21 cellular contexts compared by ENCODE assay signal in the genomic region with DNA sequence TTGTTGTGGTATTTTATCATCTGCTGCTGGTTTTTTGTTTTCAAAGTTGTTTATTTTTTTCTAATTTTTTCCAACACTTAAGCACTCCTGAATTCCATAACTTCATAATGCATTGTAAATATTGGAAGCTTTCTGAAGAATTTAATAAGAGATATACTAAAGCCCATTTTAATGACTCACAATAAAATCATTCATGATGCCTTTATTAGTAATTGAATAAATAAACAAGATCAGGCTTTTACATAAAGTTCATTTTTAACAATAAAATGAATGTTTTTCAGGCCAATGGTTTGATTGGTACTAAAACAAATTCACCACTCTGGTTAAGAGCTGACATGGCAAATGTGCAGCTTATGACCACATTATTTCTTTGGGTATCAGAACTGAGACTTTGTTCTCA.
DNase-seq lines count a peak whose midpoint lies in the region; ATAC-seq, FAIRE-seq and TF ChIP-seq lines count a peak whose summit lies in the region.
"Had no signal": no experiment of that assay in that cellular context is flagged by ENCODE, and none has a peak within 500 bp of the region (broad histone marks: within the 10 kb centered on the region; RNA-seq: fewer than 3 reads in every experiment).

No MANE protein-coding gene starts in this region.

- H2BK5ac ChIP-seq in IMR-90 (ENCODE audit: low read depth, low read length, poor library complexity, severe bottlenecking), result no peak overlapping the region

- no peak overlapping the region for H2BK20ac ChIP-seq in IMR-90 (ENCODE audit: low read depth, low read length)

- H3K9me2 ChIP-seq in PC-3 (replicated peaks; ENCODE audit: low read length), result no peaks in the 10 kb centered on the region

- peak; percentile 58 for FAIRE-seq in frontal cortex (lab: Jason Lieb, UNC)
- FAIRE-seq: D721Med, G401.6, GM12891, H54, HTR-8/SVneo had no signal

- no peak overlapping the region for H2AK9ac ChIP-seq in IMR-90 (replicated peaks; ENCODE audit: low read depth, low read length, poor library complexity)

- H3K9me3 ChIP-seq in IMR-90 (ENCODE audit: control insufficient read depth, insufficient read depth, low read length) (no peaks in the 10 kb centered on the region), PC-3 (ENCODE audit: low read length) (no peaks in the 10 kb centered on the region)
- H3K9me3 ChIP-seq: Caco-2 had no signal

- POLR2A ChIA-PET in IMR-90 (lab: Charles Lee; ENCODE audit: unreplicated experiment) (no interaction called here), PC-3 (lab: Charles Lee; ENCODE audit: unreplicated experiment) (no interaction called here), WTC11 (lab: Charles Lee) (no interaction called here)

- no peak overlapping the region for H3K18ac ChIP-seq in IMR-90 (ENCODE audit: low read depth, low read length)

- ATAC-seq in IMR-90 (ENCODE audit: low read depth) (no peak), PC-3 (peak; percentile 65), WTC11 (no peak)
- ATAC-seq: GM23338 had no signal

- CTCF ChIA-PET in IMR-90 (lab: Yijun Ruan, JAX), result no interaction called here
- CTCF ChIA-PET in PC-3 (lab: Charles Lee), result interaction anchor here (0.7 kb wide), 1 partner anchor 9 kb away, joined by 4 read pairs; no protein-coding TSS in a partner anchor
- CTCF ChIA-PET in WTC11 (lab: Charles Lee), result no interaction called here

- BruUV-seq in IMR-90 (replicated peaks; lab: Mats Ljungman, UMichigan), result no TSS peak
- BruUV-seq in PC-3 (replicated peaks; lab: Mats Ljungman, UMichigan), result no TSS peak

- no peak for TF ChIP-seq POLR2A in IMR-90 (IDR thresholded peaks at IDR 0.05; ENCODE audit: low read depth, low read length)

- no peaks in the 10 kb centered on the region for H3K9me1 ChIP-seq in IMR-90 (ENCODE audit: insufficient read depth, low read length)

- intact Hi-C loops in IMR-90 (cut with micrococcal nuclease), result no loop called here
- intact Hi-C loops in PC-3 (cut with micrococcal nuclease), result loop anchor here (1.0 kb wide), 1 partner anchor 303 kb away; no protein-coding TSS in a partner anchor

- no peak overlapping the region for H3K23ac ChIP-seq in IMR-90 (ENCODE audit: low read depth, low read length)

- H3K27me3 Mint-ChIP-seq in endothelial cell (ENCODE audit: unreplicated experiment) (no peaks in the 10 kb centered on the region), WTC11 (ENCODE audit: low read depth) (no peaks in the 10 kb centered on the region; the same call in 1 of the 2 replicates)
- H3K27me3 Mint-ChIP-seq: CD4-positive, alpha-beta T cell; IgD-negative memory B cell had no signal

- H3K9ac ChIP-seq in IMR-90 (ENCODE audit: low read depth, low read length) (no peak overlapping the region), PC-3 (ENCODE audit: low read length) (no peak overlapping the region)

- no peak overlapping the region for H4K5ac ChIP-seq in IMR-90 (ENCODE audit: low read depth, low read length)

- H3F3A ChIP-seq in PC-3 (ENCODE audit: low read length, unreplicated experiment), result no peaks in the 10 kb centered on the region

- no peak overlapping the region for H3K14ac ChIP-seq in IMR-90 (replicated peaks; ENCODE audit: low read depth, low read length)

- no peaks in the 10 kb centered on the region for H3K79me2 ChIP-seq in PC-3 (ENCODE audit: low read length)

- H3K79me1 ChIP-seq in IMR-90 (ENCODE audit: low read depth in 1 of 2, low read length in 2 of 2), result no peaks in the 10 kb centered on the region

- H2AFZ ChIP-seq in IMR-90 (replicated peaks; ENCODE audit: low read length, poor library complexity) (no peak overlapping the region), PC-3 (ENCODE audit: low read length) (no peak overlapping the region)
- H2AFZ ChIP-seq: GM23338 had no signal

- in situ Hi-C loops in IMR-90 (cut with MboI; ENCODE audit: low sequenced_read_pairs), result no loop called here
- in situ Hi-C loops in ACHN (cut with HindIII; ENCODE audit: low pct_ligation_motif_present, low pct_unique_long_range_greater_than_20kb, low sequenced_read_pairs), result no loop called here

- H3K27me3 ChIP-seq in IMR-90 (ENCODE audit: control insufficient read depth, insufficient read depth, low read length), result no peaks in the 10 kb centered on the region
- H3K27me3 ChIP-seq in PC-3 (ENCODE audit: low read length), result no peaks in the 10 kb centered on the region

- dilution Hi-C loops in IMR-90 (cut with HindIII; ENCODE audit: low sequenced_read_pairs, unreplicated experiment), result no loop called here

- no peak for TF ChIP-seq RAD21 in IMR-90 (IDR thresholded peaks at IDR 0.05; ENCODE audit: low read length)

- H3K4me3 ChIP-seq in IMR-90 (ENCODE audit: insufficient read depth, low read depth, low read length) (no peak overlapping the region), PC-3 (ENCODE audit: low read length) (no peak overlapping the region)
- H3K4me3 ChIP-seq: GM23338 had no signal

- no peak overlapping the region for H2BK15ac ChIP-seq in IMR-90 (ENCODE audit: low read depth, low read length)

- H3K4me2 ChIP-seq in IMR-90 (ENCODE audit: low read depth, low read length) (no peak overlapping the region), PC-3 (ENCODE audit: low read length) (peak overlapping the region; percentile 16; the same call in 1 of the 2 replicates)
- H3K4me2 ChIP-seq: GM23338 had no signal

- no peaks in the 10 kb centered on the region for H3K4me1 ChIP-seq in IMR-90 (ENCODE audit: control insufficient read depth, insufficient read depth, low read length)
- H3K4me1 ChIP-seq in PC-3 (ENCODE audit: insufficient read depth, low read length), result peaks cover 22% of the 10 kb centered on the region
- H3K4me1 ChIP-seq: Caco-2 had no signal

- H3K36me3 ChIP-seq in IMR-90 (ENCODE audit: control insufficient read depth, insufficient read depth, low read length) (no peaks in the 10 kb centered on the region), PC-3 (ENCODE audit: low read depth, low read length) (no peaks in the 10 kb centered on the region)

- no peak overlapping the region for H2AK5ac ChIP-seq in IMR-90 (ENCODE audit: low read depth, low read length)

- H3K4me3 Mint-ChIP-seq in endothelial cell (ENCODE audit: unreplicated experiment), result no peak overlapping the region
- H3K4me3 Mint-ChIP-seq in WTC11, result no peak overlapping the region
- H3K4me3 Mint-ChIP-seq: CD4-positive, alpha-beta T cell; GM23338; HFFc6; IgD-negative memory B cell had no signal

- no peaks in the 10 kb centered on the region for H3K9me3 Mint-ChIP-seq in endothelial cell (ENCODE audit: unreplicated experiment)
- H3K9me3 Mint-ChIP-seq in WTC11, result peaks cover 17% of the 10 kb centered on the region

- H4K8ac ChIP-seq in IMR-90 (ENCODE audit: low read depth in 2 of 2, low read length in 2 of 2), result no peak overlapping the region

- H2BK120ac ChIP-seq in IMR-90 (ENCODE audit: low read depth, low read length), result no peak overlapping the region

- H3K36me3 Mint-ChIP-seq in endothelial cell (ENCODE audit: low read depth, unreplicated experiment) (no peaks in the 10 kb centered on the region), WTC11 (peaks cover 13% of the 10 kb centered on the region)
- H3K36me3 Mint-ChIP-seq: IgD-negative memory B cell had no signal

- H3K27ac Mint-ChIP-seq in endothelial cell (ENCODE audit: unreplicated experiment) (peak overlapping the region; percentile 31), WTC11 (no peak overlapping the region)
- H3K27ac Mint-ChIP-seq: CD4-positive, alpha-beta T cell; GM23338; HFFc6; IgD-negative memory B cell had no signal

- no peak overlapping the region for H3K27ac ChIP-seq in IMR-90 (ENCODE audit: insufficient read depth, low read length)
- peak overlapping the region; percentile 40 for H3K27ac ChIP-seq in PC-3 (ENCODE audit: low read length)
- H3K27ac ChIP-seq: C4-2B had no signal

- H3K4me1 Mint-ChIP-seq in endothelial cell (ENCODE audit: unreplicated experiment) (no peaks in the 10 kb centered on the region), WTC11 (peaks cover 4% of the 10 kb centered on the region)
- H3K4me1 Mint-ChIP-seq: GM23338, IgD-negative memory B cell had no signal

- no peak overlapping the region for H3K56ac ChIP-seq in IMR-90 (ENCODE audit: extremely low read depth, insufficient read depth, low read length)

- no peak overlapping the region for H4K91ac ChIP-seq in IMR-90 (ENCODE audit: insufficient read depth, low read depth, low read length)

- TF ChIP-seq CTCF in IMR-90 (conservative IDR thresholded peaks at IDR 0.05; ENCODE audit: low read depth, low read length) (no peak), PC-3 (conservative IDR thresholded peaks at IDR 0.05; ENCODE audit: low read depth, low read length) (no peak), endothelial cell (IDR thresholded peaks at IDR 0.05; ENCODE audit: unreplicated experiment) (no peak), WTC11 (IDR thresholded peaks at IDR 0.05) (no peak)

- no peak overlapping the region for H3K4ac ChIP-seq in IMR-90 (ENCODE audit: low read depth, low read length)

- H4K20me1 ChIP-seq in IMR-90 (ENCODE audit: insufficient read depth, low read length) (no peaks in the 10 kb centered on the region), PC-3 (ENCODE audit: low read length) (no peaks in the 10 kb centered on the region)

- DNase-seq in IMR-90, result peak; percentile 11
- peak; percentile 76 for DNase-seq in PC-3
- DNase-seq in endothelial cell (ENCODE audit: low spot score), result no peak
- DNase-seq in frontal cortex (ENCODE audit: low spot score in 2 of 2), result no peak
- no peak for DNase-seq in ACHN
- no peak for DNase-seq in superior temporal gyrus (ENCODE audit: extremely low spot score)
- no peak for DNase-seq in cortex of kidney (lab: John Stamatoyannopoulos, UW)
- no peak for DNase-seq in WTC11 (ENCODE audit: low spot score)
- DNase-seq: 8988T; Caco-2; CD4-positive, alpha-beta T cell; HCEC 1CT; HFFc6 had no signal

TF ChIP-seq in IMR-90, 13 proteins besides CTCF, POLR2A, EP300 and RAD21:
- TF ChIP-seq MAFK (IDR thresholded peaks at IDR 0.05; ENCODE audit: low read depth, low read length), result peak; percentile 29; the same call in 1 of the 2 replicates
- no peak for TF ChIP-seq BHLHE40 (IDR thresholded peaks at IDR 0.05; ENCODE audit: low read depth, low read length)

TF ChIP-seq in WTC11, 78 proteins besides CTCF, POLR2A, EP300 and RAD21 (continues in another document):
- TF ChIP-seq ZNF219 (CRISPR knock-in tag; IDR thresholded peaks at IDR 0.05; ENCODE audit: borderline replicate concordance) (no peak), ZBTB21 (CRISPR knock-in tag; IDR thresholded peaks at IDR 0.05; ENCODE audit: borderline replicate concordance) (no peak)
- TF ChIP-seq, protein P1, sequence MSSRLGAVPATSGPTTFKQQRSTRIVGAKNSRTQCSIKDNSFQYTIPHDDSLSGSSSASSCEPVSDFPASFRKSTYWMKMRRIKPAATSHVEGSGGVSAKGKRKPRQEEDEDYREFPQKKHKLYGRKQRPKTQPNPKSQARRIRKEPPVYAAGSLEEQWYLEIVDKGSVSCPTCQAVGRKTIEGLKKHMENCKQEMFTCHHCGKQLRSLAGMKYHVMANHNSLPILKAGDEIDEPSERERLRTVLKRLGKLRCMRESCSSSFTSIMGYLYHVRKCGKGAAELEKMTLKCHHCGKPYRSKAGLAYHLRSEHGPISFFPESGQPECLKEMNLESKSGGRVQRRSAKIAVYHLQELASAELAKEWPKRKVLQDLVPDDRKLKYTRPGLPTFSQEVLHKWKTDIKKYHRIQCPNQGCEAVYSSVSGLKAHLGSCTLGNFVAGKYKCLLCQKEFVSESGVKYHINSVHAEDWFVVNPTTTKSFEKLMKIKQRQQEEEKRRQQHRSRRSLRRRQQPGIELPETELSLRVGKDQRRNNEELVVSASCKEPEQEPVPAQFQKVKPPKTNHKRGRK (CRISPR knock-in tag; IDR thresholded peaks at IDR 0.05; ENCODE audit: borderline replicate concordance), result no peak

Comparison
In these comparisons a context has a peak if more than half of its experiments do, and no peak if none do; other contexts are left out.
1. DNase-seq: peak in IMR-90 (single experiment) and PC-3 (single experiment); none in endothelial cell (single experiment), frontal cortex (0 of 2), ACHN (single experiment), superior temporal gyrus (single experiment), cortex of kidney (single experiment) and WTC11 (single experiment).